ENCODE assay signal across 1 cellular context in genomic region chr6:107118976-107119375, GRCh38.
A peak's percentile ranks its signal among the peaks of the same experiment; 100 is the strongest.
TF ChIP-seq lines count a peak whose summit lies in the region.

No MANE protein-coding gene starts in this region.

TF ChIP-seq in H1, 55 proteins besides CTCF, POLR2A, EP300 and RAD21:
- TF ChIP-seq SAP30 (IDR thresholded peaks at IDR 0.05; ENCODE audit: insufficient read depth, insufficient replicate concordance, low read length), result no peak
- TF ChIP-seq TBP (IDR thresholded peaks at IDR 0.05; ENCODE audit: low read depth, low read length), result 0 out of 2 replicates have a peak, but pooled peaks have one; percentile 18
